In genomic region chr4:109218288-109218687, GRCh38 we compare ENCODE assay signal across 8 cellular contexts.
"Had no signal": no experiment of that assay in that cellular context is flagged by ENCODE, and none has a peak within 500 bp of the region (broad histone marks: within the 10 kb centered on the region; RNA-seq: fewer than 3 reads in every experiment).

No MANE protein-coding gene starts in this region.

- H3K4me2 ChIP-seq: GM23338 had no signal

- DNase-seq: H9, HCEC 1CT, IMR-90, KBM-7 had no signal

- H3K4me3 ChIP-seq: GM23338 had no signal

- FAIRE-seq: H1, H54, HTR-8/SVneo had no signal

- ATAC-seq: GM23338 had no signal

- H2AFZ ChIP-seq: GM23338 had no signal
